24 cellular contexts compared by ENCODE assay signal in genomic region chr21:33537212-33537611, GRCh38.
"Had no signal": no experiment of that assay in that cellular context is flagged by ENCODE, and none has a peak within 500 bp of the region (broad histone marks: within the 10 kb centered on the region; RNA-seq: fewer than 3 reads in every experiment).

No MANE protein-coding gene starts in this region.

- DNase-seq: dermis blood vessel endothelial cell; erythroblast; foreskin melanocyte; heart left ventricle; hippocampal formation; left colon; left ventricle myocardium superior; mesenchymal stem cell; naive B cell; nephron progenitor cell; posterior cingulate gyrus; spleen; stimulated activated CD4-positive, alpha-beta T cell treated with anti-CD3 and anti-CD28 coated beads, Interleukin-15, amount 100 ng/mL, for 24 hours; stimulated activated CD4-positive, alpha-beta T cell treated with anti-CD3 and anti-CD28 coated beads, Interleukin-2, amount 100 ng/mL, for 24 hours; stimulated activated CD4-positive, alpha-beta T cell treated with anti-CD3 and anti-CD28 coated beads, Interleukin-4, amount 100 ng/mL, for 4 hours; stimulated activated naive B cell treated with anti-CD40 and anti-IgM and Interleukin-4, amounts not matched to agents 10 μg/mL and 1 μg/mL and 100 μg/mL, for 72 hours; stimulated activated naive CD8-positive, alpha-beta T cell treated with anti-CD3 and anti-CD28 coated beads, Interleukin-15, amount 100 ng/mL, for 72 hours; testis; upper lobe of right lung had no signal

- H3K4me3 Mint-ChIP-seq: nephron progenitor cell; stimulated activated naive B cell treated with anti-CD40 and anti-IgM and Interleukin-4, amounts not matched to agents 10 μg/mL and 1 μg/mL and 100 μg/mL, for 72 hours; stimulated activated naive CD8-positive, alpha-beta T cell treated with anti-CD3 and anti-CD28 coated beads, Interleukin-15, amount 100 ng/mL, for 72 hours had no signal

- H3K27me3 ChIP-seq: heart left ventricle, neutrophil, spleen, testis, tibial nerve, upper lobe of right lung, vagina had no signal

- H3K27ac Mint-ChIP-seq: nephron progenitor cell; stimulated activated naive B cell treated with anti-CD40 and anti-IgM and Interleukin-4, amounts not matched to agents 10 μg/mL and 1 μg/mL and 100 μg/mL, for 72 hours had no signal

- H3K9me3 ChIP-seq: heart left ventricle, neutrophil, spleen, testis, tibial nerve, upper lobe of right lung, vagina had no signal

- H3K27ac ChIP-seq: heart left ventricle, neutrophil, spleen, testis, tibial nerve, upper lobe of right lung, vagina had no signal

- H3K9me3 Mint-ChIP-seq: naive B cell, nephron progenitor cell had no signal

- H3K4me3 ChIP-seq: heart left ventricle, lung, spleen, testis, tibial nerve, upper lobe of right lung, vagina had no signal

- H3K27me3 Mint-ChIP-seq: naive B cell; stimulated activated naive B cell treated with anti-CD40 and anti-IgM and Interleukin-4, amounts not matched to agents 10 μg/mL and 1 μg/mL and 100 μg/mL, for 72 hours; stimulated activated naive CD8-positive, alpha-beta T cell treated with anti-CD3 and anti-CD28 coated beads, Interleukin-15, amount 100 ng/mL, for 72 hours had no signal

- H3K36me3 ChIP-seq: neutrophil had no signal

- ATAC-seq: heart left ventricle; left colon; left ventricle myocardium superior; sciatic nerve; stimulated activated naive B cell treated with anti-CD40 and anti-IgM and Interleukin-4, amounts not matched to agents 10 μg/mL and 1 μg/mL and 100 μg/mL, for 72 hours; stimulated activated naive CD8-positive, alpha-beta T cell treated with anti-CD3 and anti-CD28 coated beads, Interleukin-15, amount 100 ng/mL, for 72 hours; upper lobe of right lung had no signal
